Comparison of ENCODE assay signal across 9 cellular contexts in the genomic region with DNA sequence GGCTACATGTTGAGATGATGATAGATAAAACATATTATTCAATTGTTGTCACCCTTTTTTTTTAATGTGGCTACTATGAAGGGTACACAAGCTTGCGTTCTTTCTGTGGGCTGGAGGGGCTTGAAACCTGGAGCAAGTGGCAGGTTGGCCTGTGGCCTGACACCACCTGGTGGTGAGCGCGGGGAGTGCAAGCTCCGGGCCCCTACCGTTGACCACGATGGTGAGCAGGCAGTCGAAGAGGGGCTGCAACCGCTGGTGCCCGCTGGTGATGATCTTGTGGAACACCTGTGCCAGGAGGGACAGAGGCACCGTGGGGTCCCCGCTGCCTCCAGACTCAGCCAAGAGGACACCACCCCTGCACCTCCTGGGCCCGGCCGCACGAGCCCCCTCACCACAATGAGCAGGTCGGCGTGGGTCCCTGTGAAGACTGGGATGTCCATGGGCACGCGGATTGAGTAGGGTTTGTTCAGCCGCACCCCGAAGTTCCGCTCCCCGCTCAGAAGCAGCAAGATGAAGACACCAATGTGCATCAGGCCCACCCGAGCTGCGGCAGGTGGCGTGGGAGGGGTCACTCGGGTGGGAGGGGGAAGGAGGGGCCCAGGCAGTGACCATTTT. TPM values are rescaled to one million over a fixed set of nuclear protein-coding genes. Genes with fewer than 3 reads are reported as not detected.
DNase-seq lines count a peak whose midpoint lies in the region; ATAC-seq and TF ChIP-seq lines count a peak whose summit lies in the region.
"Had no signal": no experiment of that assay in that cellular context is flagged by ENCODE, and none has a peak within 500 bp of the region (broad histone marks: within the 10 kb centered on the region; RNA-seq: fewer than 3 reads in every experiment).

No MANE protein-coding gene starts in this region.

- H3K9me2 ChIP-seq in OCI-LY7 (ENCODE audit: insufficient read depth, low read length) = no peaks in the 10 kb centered on the region

- no peak overlapping the region for H2AFZ ChIP-seq in OCI-LY7 (ENCODE audit: low read length)

- peaks cover 0 to 4% of the 10 kb centered on the region in 2 donors for H3K4me1 Mint-ChIP-seq in natural killer cell

- no peak overlapping the region for H3K4me3 ChIP-seq in OCI-LY7 (ENCODE audit: low read depth, low read length, poor library complexity, severe bottlenecking)

- H3K79me2 ChIP-seq in OCI-LY7 (ENCODE audit: insufficient read depth, low read depth, low read length) = no peaks in the 10 kb centered on the region

- no peaks in the 10 kb centered on the region for H3K36me3 ChIP-seq in OCI-LY7 (ENCODE audit: insufficient read depth, low read length)

- no peak overlapping the region for H3K4me2 ChIP-seq in OCI-LY7 (ENCODE audit: low read length)

- no peaks in the 10 kb centered on the region for H3K9me3 Mint-ChIP-seq in natural killer cell

- intact Hi-C loops in OCI-LY7 (cut with micrococcal nuclease; ENCODE audit: unreplicated experiment) = loop anchor here (1.0 to 2.0 kb wide), 2 partner anchors 35 to 167 kb away; a partner anchor contains a TSS
- intact Hi-C loops in natural killer cell (cut with micrococcal nuclease) = loop anchor here (5.0 kb wide), 1 partner anchor 36 kb away; a partner anchor contains a TSS

- H4K20me1 ChIP-seq in OCI-LY7 (ENCODE audit: insufficient read depth, low read length) = no peaks in the 10 kb centered on the region

- CTCF ChIA-PET in OCI-LY7 (lab: Charles Lee; ENCODE audit: unreplicated experiment) = interaction anchor here (0.5 to 1.2 kb wide), 7 partner anchors 9 to 167 kb away, joined by 3 to 5 read pairs (median 4); a partner anchor contains a TSS

- peaks cover 0 to 4% of the 10 kb centered on the region in 2 donors for H3K27me3 Mint-ChIP-seq in natural killer cell (ENCODE audit: low read depth in 2 of 2)

- H3K27ac ChIP-seq in OCI-LY7 (ENCODE audit: low read depth, low read length, poor library complexity, severe bottlenecking) = no peak overlapping the region

- no peaks in the 10 kb centered on the region for H3K36me3 Mint-ChIP-seq in natural killer cell

- peak; percentile 77 to 86 (median 84) for ATAC-seq in natural killer cell
- ATAC-seq in HG02938 (IDR thresholded peaks at IDR 0.05; ENCODE audit: unreplicated experiment) = no peak

- H3K27ac Mint-ChIP-seq in natural killer cell = no peak overlapping the region

- H3K4me3 Mint-ChIP-seq in natural killer cell = no peak overlapping the region

- DNase-seq in C1 segment of cervical spinal cord (lab: John Stamatoyannopoulos, UW) (peak in 9 of 14 donors; percentile 11 to 62 (median 20)), HCEC 1CT (peak; percentile 25), OCI-LY7 (ENCODE audit: low spot score) (peak; percentile 81), epidermal melanocyte (ENCODE audit: insufficient read length, low spot score) (peak; percentile 79), natural killer cell (peak; percentile 82)
- peak; percentile 37 for DNase-seq in activated CD8-positive, alpha-beta memory T cell treated with anti-CD3 and anti-CD28 coated beads, Interleukin-2, amount 50 U/mL, for 24 hours (ENCODE audit: extremely low read depth)
- peak; percentile 41 to 78 (median 66) for DNase-seq in stimulated activated naive CD4-positive, alpha-beta T cell (lab: John Stamatoyannopoulos, UW)

- H3K9me3 ChIP-seq in OCI-LY7 (ENCODE audit: low read length) = no peaks in the 10 kb centered on the region

- POLR2A ChIA-PET in OCI-LY7 (lab: Charles Lee) = interaction anchor here (0.5 to 1.2 kb wide), 3 partner anchors 9 to 85 kb away, joined by 3 to 4 read pairs (median 4); a partner anchor contains a TSS

- TF ChIP-seq CTCF in OCI-LY7 (conservative IDR thresholded peaks at IDR 0.05; ENCODE audit: low read length) (peak; percentile 98), natural killer cell (IDR thresholded peaks at IDR 0.05) (peak; percentile 90)

- no TSS peak for BruUV-seq in OCI-LY7 (replicated peaks; lab: Mats Ljungman, UMichigan)

- peaks cover 7% of the 10 kb centered on the region for H3K4me1 ChIP-seq in OCI-LY7 (ENCODE audit: insufficient read depth, low read length, poor library complexity, severe bottlenecking)

RNA-seq across cellular contexts. Expression of a gene that starts 14.5 kb away (rescaled TPM):
- 0.35 and 0.85 TPM in 2 replicates for total RNA-seq in OCI-LY7 (2014; rRNA removed; shearing (Covaris generic))
- 8.5 and 9.9 TPM in 2 replicates for total RNA-seq in OCI-LY7 (2022)
- total RNA-seq in natural killer cell = 1 to 10 TPM in 2 of 3 donors, under 1 TPM in 1; 0.66 to 9.5 (median 2.8) TPM

RNA-seq across cellular contexts. Expression of a gene that starts 22.3 kb away (rescaled TPM):
- total RNA-seq in OCI-LY7 (2014; rRNA removed; shearing (Covaris generic)) = not detected in 2 replicates
- not detected in 2 replicates for total RNA-seq in OCI-LY7 (2022)
- not detected for total RNA-seq in natural killer cell
- total RNA-seq: urinary bladder had no signal

RNA-seq across cellular contexts. Expression of a gene that starts 29.4 kb away (rescaled TPM):
- 0.10 and 0.79 TPM in 2 replicates for total RNA-seq in OCI-LY7 (2014; rRNA removed; shearing (Covaris generic))
- total RNA-seq in OCI-LY7 (2022) = 0.49 and 0.74 TPM in 2 replicates
- under 1 TPM in 2 of 3 donors, not detected in 1; 0.14 to 0.23 TPM for total RNA-seq in natural killer cell

RNA-seq across cellular contexts. Expression of a gene that starts 34.0 kb away (rescaled TPM):
- total RNA-seq in OCI-LY7 (2014; rRNA removed; shearing (Covaris generic)) = not detected in 2 replicates
- total RNA-seq in OCI-LY7 (2022) (not detected in 2 replicates), natural killer cell (not detected)
- total RNA-seq: urinary bladder had no signal

RNA-seq across cellular contexts. Expression of a gene that starts 35.0 kb away (rescaled TPM):
- not detected in 2 replicates for total RNA-seq in OCI-LY7 (2014; rRNA removed; shearing (Covaris generic))
- total RNA-seq in OCI-LY7 (2022) (not detected in 2 replicates), natural killer cell (not detected)

Comparison
In these comparisons a context has a peak if more than half of its experiments do, and no peak if none do; other contexts are left out.
1. DNase-seq: peak in every context shown above with its lines; median percentile 82 in natural killer cell; 81 in OCI-LY7; 79 in epidermal melanocyte; 66 in stimulated activated naive CD4-positive, alpha-beta T cell; 37 in activated CD8-positive, alpha-beta memory T cell treated with anti-CD3 and anti-CD28 coated beads, Interleukin-2, amount 50 U/mL, for 24 hours; 25 in HCEC 1CT; 20 in C1 segment of cervical spinal cord.